Comparison of ENCODE assay signal across 8 cellular contexts in the genomic region with DNA sequence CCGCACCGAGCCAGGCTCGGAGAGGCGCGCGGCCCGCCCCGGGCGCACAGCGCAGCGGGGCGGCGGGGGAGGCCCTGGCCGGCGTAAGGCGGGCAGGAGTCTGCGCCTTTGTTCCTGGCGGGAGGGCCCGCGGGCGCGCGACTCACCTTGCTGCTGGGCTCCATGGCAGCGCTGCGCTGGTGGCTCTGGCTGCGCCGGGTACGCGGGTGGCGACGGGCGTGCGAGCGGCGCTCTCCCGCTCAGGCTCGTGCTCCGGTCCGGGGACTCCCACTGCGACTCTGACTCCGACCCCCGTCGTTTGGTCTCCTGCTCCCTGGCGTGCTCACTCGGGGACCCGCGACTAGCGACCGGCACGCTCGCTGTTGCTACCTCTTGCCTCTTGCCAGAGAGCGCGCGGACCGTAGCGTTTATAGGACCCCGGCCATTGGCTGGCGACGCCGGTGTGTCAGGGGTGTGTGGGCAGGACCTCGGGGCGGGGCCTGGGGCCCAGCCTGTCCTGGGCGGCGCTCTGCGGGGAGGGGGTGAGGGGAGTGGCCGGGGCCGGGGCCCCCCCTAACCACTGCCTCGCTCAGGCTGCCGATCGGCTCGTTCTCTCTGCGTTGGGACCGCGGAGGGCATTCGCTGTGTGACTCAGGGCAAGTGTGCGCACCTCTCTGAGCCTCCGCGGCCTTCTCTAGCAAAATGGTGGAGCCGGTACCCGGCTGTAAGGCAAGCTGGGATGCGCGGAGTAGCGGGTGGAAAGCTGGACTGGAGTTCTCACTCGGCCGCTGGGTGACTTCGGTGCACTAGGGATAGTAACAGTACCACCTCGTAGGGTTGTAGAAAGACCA. TPM values are rescaled to one million over a fixed set of nuclear protein-coding genes. Genes with fewer than 3 reads are reported as not detected.
DNase-seq lines count a peak whose midpoint lies in the region; ATAC-seq and TF ChIP-seq lines count a peak whose summit lies in the region.

Gene SLC2A1 (minus strand): TSS at position 381 of the 830 bp plus-strand sequence. CDS start 217 bp downstream, at position 164.

- TF ChIP-seq CTCF in AG04449 (IDR thresholded peaks at IDR 0.05; ENCODE audit: insufficient read depth, low read length, missing control alignments) (no peak), activated B cell treated with CpG ODN at 0.5 μM for 24 hours (IDR thresholded peaks at IDR 0.05) (no peak)

- peak within 1 kb of the TSS; percentile 99 for H3K27ac Mint-ChIP-seq in activated B cell treated with CpG ODN at 0.5 μM for 24 hours

- peak within 1 kb of the TSS; percentile 88 for H3K4me3 ChIP-seq in AG04449 (ENCODE audit: low read depth, low read length)

- H3K27me3 Mint-ChIP-seq in activated B cell treated with CpG ODN at 0.5 μM for 24 hours: peaks cover 1% of the 10 kb centered on the region

- peak; percentile 72 for DNase-seq in AG04449 (ENCODE audit: low read depth, low spot score)
- DNase-seq in NCI-H2227 (lab: John Stamatoyannopoulos, UW; ENCODE audit: unreplicated experiment): peak; percentile 95
- DNase-seq in activated B cell treated with CpG ODN at 0.5 μM for 24 hours: peak; percentile 90
- peak; percentile 92 for DNase-seq in central memory CD4-positive, alpha-beta T cell
- peak; percentile 98 for DNase-seq in islet precursor cell
- peak; percentile 94 for DNase-seq in stimulated activated CD4-positive, alpha-beta T cell treated with anti-CD3 and anti-CD28 coated beads, Interleukin-12 subunit alpha, Interleukin-12 subunit beta, amount 100 ng/mL, for 4 hours

- H3K4me3 Mint-ChIP-seq in activated B cell treated with CpG ODN at 0.5 μM for 24 hours: peak within 1 kb of the TSS; percentile 99

- peaks cover 77% of the 10 kb centered on the region for H3K4me1 Mint-ChIP-seq in activated B cell treated with CpG ODN at 0.5 μM for 24 hours

- H3K9me3 Mint-ChIP-seq in activated B cell treated with CpG ODN at 0.5 μM for 24 hours: no peaks in the 10 kb centered on the region

- CTCF ChIA-PET in AG04449 (lab: Yijun Ruan, JAX): interaction anchor here (1.2 kb wide), 1 partner anchor 45 kb away, joined by 4 read pairs; no protein-coding TSS in a partner anchor
- CTCF ChIA-PET in activated B cell treated with CpG ODN at 0.5 μM for 24 hours (lab: Charles Lee): interaction anchor here (1.1 kb wide), 1 partner anchor 36 kb away, joined by 5 read pairs; no protein-coding TSS in a partner anchor

- peak; percentile 81 for ATAC-seq in GM18909 (IDR thresholded peaks at IDR 0.05; ENCODE audit: poor library complexity, unreplicated experiment)
- ATAC-seq in HG03159 (IDR thresholded peaks at IDR 0.05; ENCODE audit: unreplicated experiment): peak; percentile 76
- peak; percentile 89 for ATAC-seq in activated B cell treated with CpG ODN at 0.5 μM for 24 hours (ENCODE audit: low read depth)

- POLR2A ChIA-PET in AG04449 (lab: Yijun Ruan, JAX) (interaction anchor here (0.6 to 1.9 kb wide), 6 partner anchors 8 to 115 kb away, joined by 3 to 7 read pairs (median 3); no protein-coding TSS in a partner anchor), activated B cell treated with CpG ODN at 0.5 μM for 24 hours (lab: Charles Lee) (interaction anchor here (0.9 to 26.4 kb wide), 11 partner anchors 17 to 277 kb away, joined by 3 to 694 read pairs (median 4); partner anchors contain the start of genes C1orf50 and P3H1)

- intact Hi-C loops in activated B cell treated with CpG ODN at 0.5 μM for 24 hours (cut with micrococcal nuclease): loop anchor here (1.0 to 5.0 kb wide), 6 partner anchors 26 to 276 kb away; partner anchors contain the start of genes C1orf50, P3H1, YBX1 and ZNF691

- H3K36me3 Mint-ChIP-seq in activated B cell treated with CpG ODN at 0.5 μM for 24 hours (ENCODE audit: low read depth): peaks cover 28% of the 10 kb centered on the region

RNA-seq across cellular contexts. Expression of gene SLC2A1, which starts in this region (rescaled TPM):
- 105 and 117 TPM in 2 replicates for total RNA-seq in activated B cell treated with CpG ODN at 0.5 μM for 24 hours

Comparison
In these comparisons a context has a peak if more than half of its experiments do, and no peak if none do; other contexts are left out.
1. Peak in every context shown above with its lines: DNase-seq, ATAC-seq and H3K4me3 ChIP-seq.